27 cellular contexts compared by ENCODE assay signal in the genomic region with DNA sequence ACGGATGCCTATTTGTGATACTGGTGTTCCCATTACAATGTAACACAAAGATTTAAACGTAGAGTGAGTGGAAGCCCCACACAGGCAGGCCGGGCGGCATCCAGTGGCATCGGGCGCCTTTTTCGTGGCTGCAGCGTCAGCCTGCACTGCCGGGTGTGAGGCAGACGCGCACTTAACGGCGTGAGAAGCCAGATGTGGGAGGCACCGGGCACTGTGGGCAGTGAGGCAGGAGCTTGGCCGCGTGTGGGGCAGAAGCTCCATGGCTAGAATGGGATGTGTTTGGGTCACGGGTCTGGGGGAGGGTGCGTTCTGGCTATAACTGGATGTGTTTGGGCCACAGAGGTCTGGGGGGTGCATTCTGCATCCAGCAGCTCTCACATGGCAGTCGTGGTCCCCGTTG.
"Had no signal": no experiment of that assay in that cellular context is flagged by ENCODE, and none has a peak within 500 bp of the region (broad histone marks: within the 10 kb centered on the region; RNA-seq: fewer than 3 reads in every experiment).

No MANE protein-coding gene starts in this region.

- H3K27ac Mint-ChIP-seq: nephron progenitor cell; stimulated activated naive CD8-positive, alpha-beta T cell treated with anti-CD3 and anti-CD28 coated beads, Interleukin-15, amount 100 ng/mL, for 72 hours; type B pancreatic cell had no signal

- H3K9me3 Mint-ChIP-seq: naive thymus-derived CD8-positive, alpha-beta T cell; stimulated activated naive CD8-positive, alpha-beta T cell treated with anti-CD3 and anti-CD28 coated beads, Interleukin-15, amount 100 ng/mL, for 72 hours; type B pancreatic cell had no signal

- ATAC-seq: foreskin keratinocyte; left colon; naive thymus-derived CD8-positive, alpha-beta T cell; pancreas; right lobe of liver; stimulated activated naive CD8-positive, alpha-beta T cell treated with anti-CD3 and anti-CD28 coated beads, Interleukin-15, amount 100 ng/mL, for 72 hours had no signal

- H3K27me3 Mint-ChIP-seq: naive thymus-derived CD8-positive, alpha-beta T cell; progenitor cell of endocrine pancreas; stimulated activated naive CD8-positive, alpha-beta T cell treated with anti-CD3 and anti-CD28 coated beads, Interleukin-15, amount 100 ng/mL, for 72 hours; type B pancreatic cell had no signal

- H3K9me3 ChIP-seq: esophagus muscularis mucosa, gastroesophageal sphincter, left ventricle myocardium inferior, lower lobe of right lung, neutrophil, pancreas, right lobe of liver, testis, tibial artery had no signal

- H3K27ac ChIP-seq: epithelial cell of prostate, esophagus muscularis mucosa, foreskin keratinocyte, gastroesophageal sphincter, heart left ventricle, hepatocyte, left ventricle myocardium inferior, lower lobe of right lung, neutrophil, pancreas, right lobe of liver, testis had no signal

- H3K4me3 Mint-ChIP-seq: naive thymus-derived CD8-positive, alpha-beta T cell; nephron progenitor cell; stimulated activated naive CD8-positive, alpha-beta T cell treated with anti-CD3 and anti-CD28 coated beads, Interleukin-15, amount 100 ng/mL, for 72 hours; type B pancreatic cell had no signal

- DNase-seq: cerebellar nuclear complex; cortex of kidney; effector CD4-positive, alpha-beta T cell; foreskin keratinocyte; left colon; left ventricle myocardium inferior; lower lobe of right lung; naive thymus-derived CD8-positive, alpha-beta T cell; nephron progenitor cell; right lobe of liver; stimulated activated CD4-positive, alpha-beta T cell treated with anti-CD3 and anti-CD28 coated beads, Interleukin-12 subunit alpha, Interleukin-12 subunit beta, amount 100 ng/mL, for 4 hours; stimulated activated CD4-positive, alpha-beta T cell treated with anti-CD3 and anti-CD28 coated beads, Interleukin-1b, Interleukin-23, amount 100 ng/mL, for 48 hours; stimulated activated CD4-positive, alpha-beta T cell treated with anti-CD3 and anti-CD28 coated beads, Interleukin-4, amount 100 ng/mL, for 1 hour; stimulated activated CD8-positive, alpha-beta memory T cell treated with anti-CD3 and anti-CD28 coated beads, Interleukin-4, amount 100 ng/mL, for 48 hours; stimulated activated naive CD4-positive, alpha-beta T cell; stimulated activated naive CD8-positive, alpha-beta T cell treated with anti-CD3 and anti-CD28 coated beads, Interleukin-15, amount 100 ng/mL, for 72 hours; testis; tibial artery had no signal

- H3K27me3 ChIP-seq: foreskin keratinocyte, heart left ventricle, hepatocyte, pancreas, right lobe of liver, testis, tibial artery had no signal

- H3K4me1 Mint-ChIP-seq: naive thymus-derived CD8-positive, alpha-beta T cell; stimulated activated naive CD8-positive, alpha-beta T cell treated with anti-CD3 and anti-CD28 coated beads, Interleukin-15, amount 100 ng/mL, for 72 hours had no signal
